ENCODE assay signal across 17 cellular contexts in the genomic region with DNA sequence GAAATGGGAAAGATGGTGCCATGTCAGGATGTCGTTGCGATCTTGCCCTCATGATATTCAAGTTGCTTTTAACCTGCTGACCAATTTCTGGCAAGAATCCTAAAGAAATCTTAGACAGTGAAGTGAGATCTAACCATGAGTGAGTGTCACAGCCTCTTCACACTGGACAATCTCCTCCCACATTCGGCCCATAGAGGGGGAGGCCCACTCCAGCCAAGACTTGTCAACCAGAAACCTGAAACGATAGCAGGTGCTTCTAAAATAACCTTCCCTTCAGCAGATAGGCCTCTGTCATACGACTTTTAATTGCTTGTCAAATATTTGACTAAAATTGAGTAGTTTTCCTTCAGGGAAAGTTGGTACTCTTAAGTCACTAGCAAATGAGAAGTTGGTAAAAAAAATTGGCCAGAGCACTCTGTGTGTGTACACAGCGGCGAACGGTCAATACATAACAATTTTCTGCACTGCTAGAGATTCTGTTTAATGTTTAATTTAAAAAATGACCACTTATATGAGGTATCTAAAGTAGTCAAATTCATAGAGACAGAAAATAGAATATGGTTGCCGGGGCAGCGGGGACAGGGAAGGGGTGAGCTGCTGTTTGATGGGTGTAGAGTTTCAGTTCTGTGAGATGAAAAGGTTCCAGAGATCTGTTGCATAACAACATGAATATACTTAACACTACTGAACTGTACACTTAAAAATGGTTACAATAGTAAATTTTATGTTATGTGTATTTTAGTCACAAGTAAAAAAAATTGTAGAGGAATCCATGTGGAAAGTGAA.
DNase-seq lines count a peak whose midpoint lies in the region; ATAC-seq and TF ChIP-seq lines count a peak whose summit lies in the region.
"Had no signal": no experiment of that assay in that cellular context is flagged by ENCODE, and none has a peak within 500 bp of the region (broad histone marks: within the 10 kb centered on the region; RNA-seq: fewer than 3 reads in every experiment).

No MANE protein-coding gene starts in this region.

- 84% methylated on average over 10 of the region's 10 CpGs for WGBS in right cardiac atrium

- DNase-seq in MV-4-11 (lab: John Stamatoyannopoulos, UW) (peak; percentile 75), NCI-H2081 treated with DMSO at 0.1 percent for 48 hours (lab: John Stamatoyannopoulos, UW) (peak; percentile 96), ecto neural progenitor cell (ENCODE audit: low spot score) (peak; percentile 12), upper lobe of right lung (no peak), right cardiac atrium (no peak)
- DNase-seq: activated CD4-positive, alpha-beta T cell treated with anti-CD3 and anti-CD28 coated beads, Interleukin-2, amount 50 U/mL, for 48 hours; amniotic stem cell; GDM1; KBM-7; left colon; NCI-H524 treated with DMSO at 0.1 percent for 48 hours; stimulated activated CD4-positive, alpha-beta T cell treated with anti-CD3 and anti-CD28 coated beads, Interleukin-2, amount 100 ng/mL, for 24 hours; uterus had no signal

- no peaks in the 10 kb centered on the region for H3K27me3 ChIP-seq in upper lobe of right lung
- no peaks in the 10 kb centered on the region for H3K27me3 ChIP-seq in right cardiac atrium (ENCODE audit: control insufficient read depth, insufficient read depth)
- H3K27me3 ChIP-seq: uterus had no signal

- H3K4me1 ChIP-seq in upper lobe of right lung: peaks cover 14% of the 10 kb centered on the region
- no peaks in the 10 kb centered on the region for H3K4me1 ChIP-seq in right cardiac atrium (ENCODE audit: control insufficient read depth, insufficient read depth, low read length)
- H3K4me1 ChIP-seq: uterus had no signal

- H3K36me3 ChIP-seq in upper lobe of right lung: no peaks in the 10 kb centered on the region
- H3K36me3 ChIP-seq: uterus had no signal

- H3K4me3 ChIP-seq in upper lobe of right lung (no peak overlapping the region), right cardiac atrium (ENCODE audit: low read length) (no peak overlapping the region)
- H3K4me3 ChIP-seq: uterus had no signal

- ATAC-seq in upper lobe of right lung: peak; percentile 68
- no peak for ATAC-seq in HG03097 (IDR thresholded peaks at IDR 0.05; ENCODE audit: low FRiP score, unreplicated experiment)
- no peak for ATAC-seq in right cardiac atrium
- ATAC-seq in HG02981 (IDR thresholded peaks at IDR 0.05; ENCODE audit: unreplicated experiment): no peak
- ATAC-seq: left colon; natural killer cell treated with Interleukin-12 subunit alpha and Interleukin-12 subunit beta and Interleukin-15 and Interleukin-18, amount 100 ng/mL, for 72 hours had no signal

- intact Hi-C loops in upper lobe of right lung (cut with DNase I): no loop called here
- intact Hi-C loops in right cardiac atrium (cut with DNase I): no loop called here

- H3K27ac ChIP-seq in upper lobe of right lung (no peak overlapping the region), right cardiac atrium (ENCODE audit: low read length) (no peak overlapping the region)
- H3K27ac ChIP-seq: C4-2B, uterus had no signal

- H3K9me3 ChIP-seq in upper lobe of right lung (no peaks in the 10 kb centered on the region), right cardiac atrium (ENCODE audit: control insufficient read depth, low read length) (no peaks in the 10 kb centered on the region)
- H3K9me3 ChIP-seq: uterus had no signal

- no peak for TF ChIP-seq CTCF in upper lobe of right lung (IDR thresholded peaks at IDR 0.05)

Comparison
In these comparisons a context has a peak if more than half of its experiments do, and no peak if none do; other contexts are left out.
1. DNase-seq: peak in MV-4-11 (single experiment), NCI-H2081 treated with DMSO at 0.1 percent for 48 hours (single experiment) and ecto neural progenitor cell (single experiment); none in upper lobe of right lung (single experiment) and right cardiac atrium (0 of 3).